ENCODE assay signal across 1 cellular context in the genomic region with DNA sequence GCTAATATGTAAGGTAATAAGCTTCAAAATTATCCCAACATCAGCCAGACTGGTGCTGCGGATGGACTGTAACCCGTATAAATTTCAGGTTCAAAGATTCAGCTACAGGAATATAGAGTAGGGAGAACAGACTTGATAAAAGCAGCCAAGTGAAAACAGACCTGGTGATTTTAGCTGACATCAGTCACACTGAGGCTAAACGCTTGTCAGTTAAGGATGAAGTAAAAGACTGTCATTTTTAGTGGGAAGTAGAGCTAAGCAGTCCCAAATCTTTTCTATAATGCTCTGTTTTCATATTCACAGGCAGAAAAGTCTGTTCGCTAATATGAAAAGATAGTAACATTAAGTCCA.
TF ChIP-seq lines count a peak whose summit lies in the region.

No MANE protein-coding gene starts in this region.

TF ChIP-seq in endothelial cell of umbilical vein, 7 proteins besides CTCF, POLR2A, EP300 and RAD21 (continued from another document):
- TF ChIP-seq JUN (IDR thresholded peaks at IDR 0.05; ENCODE audit: borderline replicate concordance, insufficient read depth, insufficient read length, low read depth) (no peak), MAX (IDR thresholded peaks at IDR 0.05; ENCODE audit: insufficient read depth, insufficient read length) (no peak), EZH2 (IDR thresholded peaks at IDR 0.05; ENCODE audit: borderline replicate concordance, low read depth, low read length, severe bottlenecking) (no peak), MYC (IDR thresholded peaks at IDR 0.05; ENCODE audit: low read depth, low read length) (no peak), GATA2 (IDR thresholded peaks at IDR 0.05; ENCODE audit: insufficient read depth, insufficient read length, low read depth, low read length) (no peak), POLR2AphosphoS5 (IDR thresholded peaks at IDR 0.05; ENCODE audit: insufficient read depth, low read depth, low read length) (no peak)
